Comparison of ENCODE assay signal across 11 cellular contexts in the genomic region with DNA sequence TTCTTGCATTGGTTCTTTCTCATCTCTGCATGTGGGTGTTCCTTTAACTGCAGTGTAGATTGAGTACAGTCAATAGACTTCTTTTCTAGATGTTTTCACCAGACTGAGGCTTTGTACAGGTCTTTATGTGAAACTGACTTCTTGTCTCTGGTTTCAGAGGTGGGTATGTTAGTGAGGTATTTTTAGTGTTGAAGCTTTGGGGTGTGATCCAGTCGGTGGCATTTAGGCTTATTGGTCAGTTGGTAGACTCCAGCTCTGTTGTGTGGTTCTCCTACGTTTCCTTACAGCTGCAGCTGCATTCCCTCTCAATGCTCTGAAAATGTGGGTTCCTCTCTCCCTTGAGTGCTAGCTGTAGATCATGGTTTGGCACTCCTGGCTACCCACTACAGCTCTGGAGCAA. TPM values are rescaled to one million over a fixed set of nuclear protein-coding genes. Genes with fewer than 3 reads are reported as not detected.
"Had no signal": no experiment of that assay in that cellular context is flagged by ENCODE, and none has a peak within 500 bp of the region (broad histone marks: within the 10 kb centered on the region; RNA-seq: fewer than 3 reads in every experiment).

No MANE protein-coding gene starts in this region.

- H3K4me1 Mint-ChIP-seq: IgD-negative memory B cell had no signal

- H3K9ac ChIP-seq: KMS-11 had no signal

- H3K27ac ChIP-seq: HL-60, KMS-11 had no signal

- H3K4me3 Mint-ChIP-seq: IgD-negative memory B cell had no signal

- ATAC-seq: HepG2, K562 had no signal

- H3K27ac Mint-ChIP-seq: IgD-negative memory B cell had no signal

- FAIRE-seq: HepG2, HTR-8/SVneo, K562 had no signal

- H3K4me3 ChIP-seq: K562 had no signal

- DNase-seq: IMR-90, KBM-7, KG1 had no signal

- H3K4me2 ChIP-seq: KMS-11 had no signal

RNA-seq across cellular contexts. Expression of a gene that starts 21.3 kb away (rescaled TPM):
- total RNA-seq: HepG2, HT-29, HT1080, IMR-90 had no signal
- polyA plus RNA-seq: HepG2, IgD-negative memory B cell, IMR-90 had no signal

RNA-seq across cellular contexts. Expression of a gene that starts 52.4 kb away (rescaled TPM):
- total RNA-seq: HT-29, IMR-90, K562 had no signal
- polyA plus RNA-seq: HepG2, IgD-negative memory B cell, IMR-90, K562 had no signal

RNA-seq across cellular contexts. Expression of a gene that starts 57.7 kb away (rescaled TPM):
- total RNA-seq: HepG2, HT-29, HT1080 had no signal
- polyA plus RNA-seq: HepG2, K562 had no signal
